8 cellular contexts compared by ENCODE assay signal in the genomic region with DNA sequence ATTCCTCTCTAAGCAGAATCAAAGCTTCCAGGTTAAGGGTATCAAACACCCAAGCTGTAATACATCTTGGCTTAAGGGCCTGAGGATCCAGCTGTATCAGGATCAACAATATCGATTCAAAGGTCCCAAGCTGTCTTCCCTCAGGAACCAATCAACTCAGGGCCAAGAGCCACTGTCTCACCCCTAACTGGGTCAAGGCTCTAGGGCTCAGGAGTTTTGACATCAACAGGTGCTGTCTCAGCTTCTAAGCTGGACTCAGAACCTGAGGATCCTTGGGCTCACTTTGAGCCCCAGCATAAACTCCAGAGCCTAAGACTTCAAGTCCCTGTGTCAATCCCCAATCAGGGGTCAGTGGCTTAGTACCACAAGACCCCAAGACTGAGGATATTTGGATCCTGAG. TPM values are rescaled to one million over a fixed set of nuclear protein-coding genes. Genes with fewer than 3 reads are reported as not detected.
DNase-seq lines count a peak whose midpoint lies in the region; ATAC-seq and TF ChIP-seq lines count a peak whose summit lies in the region.

No MANE protein-coding gene starts in this region.

- TF ChIP-seq CTCF in kidney epithelial cell (IDR thresholded peaks at IDR 0.05; ENCODE audit: insufficient read depth, low read length, poor library complexity, severe bottlenecking) (no peak), tibial artery (IDR thresholded peaks at IDR 0.05) (no peak)

- peaks cover 3 to 21% (median 14%) of the 10 kb centered on the region in 4 donors for H3K4me1 ChIP-seq in tibial artery

- peak overlapping the region; percentile 95 for H3K4me3 ChIP-seq in kidney epithelial cell (ENCODE audit: low read depth, low read length)
- peak overlapping the region; percentile 66 to 93 for H3K4me3 ChIP-seq in tibial artery

- no peak for ATAC-seq in activated T-cell treated with anti-CD3 and anti-CD28 coated beads, Interleukin-2, amount 50 U/mL, for 4 hours

- H3K27ac ChIP-seq in tibial artery, result peak overlapping the region in 1 of 2 donors; percentile 79

- H3K36me3 ChIP-seq in kidney epithelial cell (ENCODE audit: control insufficient read depth, insufficient read depth, low read length), result no peaks in the 10 kb centered on the region
- H3K36me3 ChIP-seq in tibial artery, result peaks cover 0 to 9% (median 9%) of the 10 kb centered on the region in 3 donors

- DNase-seq in activated T-cell treated with anti-CD3 and anti-CD28 coated beads, Interleukin-2, amount 50 U/mL, for 4 hours, result no peak
- no peak for DNase-seq in activated T-cell treated with anti-CD3 and anti-CD28 coated beads, Interleukin-2, amount 50 U/mL, for 1 hour
- DNase-seq in activated T-helper 2 cell treated with anti-CD3 and anti-CD28 coated beads, Interferon-gamma antibody, Interleukin-2, Interleukin-4, amounts not matched to agents 10 μg/mL and 5 μg/mL and 100 μg/mL, durations not matched to agents 14 hours and 24 hours and 36 hours (ENCODE audit: low spot score), result no peak
- DNase-seq in kidney epithelial cell (ENCODE audit: low read depth), result no peak
- DNase-seq in tibial artery, result no peak
- no peak for DNase-seq in NCI-H526 treated with DMSO at 0.1 percent for 48 hours (lab: John Stamatoyannopoulos, UW)
- no peak for DNase-seq in NOMO-1 (lab: John Stamatoyannopoulos, UW; ENCODE audit: unreplicated experiment in 2 of 2)
- no peak for DNase-seq in activated CD8-positive, alpha-beta memory T cell treated with anti-CD3 and anti-CD28 coated beads, Interleukin-2, amount 50 U/mL, for 4 hours

- H3K4me1 Mint-ChIP-seq in activated T-cell treated with anti-CD3 and anti-CD28 coated beads, Interleukin-2, amount 50 U/mL, for 4 hours (ENCODE audit: low read depth), result peaks cover 8% of the 10 kb centered on the region
- H3K4me1 Mint-ChIP-seq in activated T-helper 2 cell treated with anti-CD3 and anti-CD28 coated beads, Interferon-gamma antibody, Interleukin-2, Interleukin-4, amounts not matched to agents 10 μg/mL and 5 μg/mL and 100 μg/mL, durations not matched to agents 14 hours and 24 hours and 36 hours (ENCODE audit: low read depth), result peaks cover 3% of the 10 kb centered on the region

- intact Hi-C loops in activated T-helper 2 cell treated with anti-CD3 and anti-CD28 coated beads, Interferon-gamma antibody, Interleukin-2, Interleukin-4, amounts not matched to agents 10 μg/mL and 5 μg/mL and 100 μg/mL, durations not matched to agents 14 hours and 24 hours and 36 hours (cut with micrococcal nuclease), result no loop called here
- intact Hi-C loops in tibial artery (cut with DNase I; ENCODE audit: low total_unique reads), result no loop called here

- no peak overlapping the region for H3K27ac Mint-ChIP-seq in activated T-helper 2 cell treated with anti-CD3 and anti-CD28 coated beads, Interferon-gamma antibody, Interleukin-2, Interleukin-4, amounts not matched to agents 10 μg/mL and 5 μg/mL and 100 μg/mL, durations not matched to agents 14 hours and 24 hours and 36 hours

- H3K36me3 Mint-ChIP-seq in activated T-cell treated with anti-CD3 and anti-CD28 coated beads, Interleukin-2, amount 50 U/mL, for 4 hours (ENCODE audit: insufficient read depth), result peaks cover 5% of the 10 kb centered on the region
- peaks cover 12% of the 10 kb centered on the region for H3K36me3 Mint-ChIP-seq in activated T-helper 2 cell treated with anti-CD3 and anti-CD28 coated beads, Interferon-gamma antibody, Interleukin-2, Interleukin-4, amounts not matched to agents 10 μg/mL and 5 μg/mL and 100 μg/mL, durations not matched to agents 14 hours and 24 hours and 36 hours (ENCODE audit: low read depth)

- H3K9me3 Mint-ChIP-seq in activated T-cell treated with anti-CD3 and anti-CD28 coated beads, Interleukin-2, amount 50 U/mL, for 4 hours, result no peaks in the 10 kb centered on the region
- no peaks in the 10 kb centered on the region for H3K9me3 Mint-ChIP-seq in activated T-helper 2 cell treated with anti-CD3 and anti-CD28 coated beads, Interferon-gamma antibody, Interleukin-2, Interleukin-4, amounts not matched to agents 10 μg/mL and 5 μg/mL and 100 μg/mL, durations not matched to agents 14 hours and 24 hours and 36 hours

- H3K27me3 ChIP-seq in kidney epithelial cell (ENCODE audit: control insufficient read depth, insufficient read depth, low read length) (no peaks in the 10 kb centered on the region), tibial artery (no peaks in the 10 kb centered on the region)

- no peaks in the 10 kb centered on the region for H3K27me3 Mint-ChIP-seq in activated T-cell treated with anti-CD3 and anti-CD28 coated beads, Interleukin-2, amount 50 U/mL, for 4 hours (ENCODE audit: low read depth)
- no peaks in the 10 kb centered on the region for H3K27me3 Mint-ChIP-seq in activated T-helper 2 cell treated with anti-CD3 and anti-CD28 coated beads, Interferon-gamma antibody, Interleukin-2, Interleukin-4, amounts not matched to agents 10 μg/mL and 5 μg/mL and 100 μg/mL, durations not matched to agents 14 hours and 24 hours and 36 hours (ENCODE audit: low read depth)

- no peaks in the 10 kb centered on the region for H3K9me3 ChIP-seq in tibial artery

- peak overlapping the region; percentile 87 for H3K4me3 Mint-ChIP-seq in activated T-cell treated with anti-CD3 and anti-CD28 coated beads, Interleukin-2, amount 50 U/mL, for 4 hours
- H3K4me3 Mint-ChIP-seq in activated T-helper 2 cell treated with anti-CD3 and anti-CD28 coated beads, Interferon-gamma antibody, Interleukin-2, Interleukin-4, amounts not matched to agents 10 μg/mL and 5 μg/mL and 100 μg/mL, durations not matched to agents 14 hours and 24 hours and 36 hours (ENCODE audit: low read depth), result peak overlapping the region; percentile 74

RNA-seq across cellular contexts. Expression of a gene that starts 0.9 kb away (rescaled TPM):
- total RNA-seq in activated T-cell treated with anti-CD3 and anti-CD28 coated beads, Interleukin-2, amount 50 U/mL, for 4 hours, result 1 to 10 TPM; 7.9 to 9.9 (median 9.4) TPM
- 8.8 and 9.4 TPM in 2 replicates for total RNA-seq in activated T-helper 2 cell treated with anti-CD3 and anti-CD28 coated beads, Interferon-gamma antibody, Interleukin-2, Interleukin-4, amounts not matched to agents 10 μg/mL and 5 μg/mL and 100 μg/mL, durations not matched to agents 14 hours and 24 hours and 36 hours
- 19.0 and 20.7 TPM in 2 replicates for total RNA-seq in kidney epithelial cell

RNA-seq across cellular contexts. Expression of a gene that starts 7.7 kb away (rescaled TPM):
- total RNA-seq in activated T-cell treated with anti-CD3 and anti-CD28 coated beads, Interleukin-2, amount 50 U/mL, for 4 hours, result not detected
- total RNA-seq in activated T-helper 2 cell treated with anti-CD3 and anti-CD28 coated beads, Interferon-gamma antibody, Interleukin-2, Interleukin-4, amounts not matched to agents 10 μg/mL and 5 μg/mL and 100 μg/mL, durations not matched to agents 14 hours and 24 hours and 36 hours, result not detected in 2 replicates
- not detected in 2 replicates for total RNA-seq in kidney epithelial cell

RNA-seq across cellular contexts. Expression of a gene that starts 13.8 kb away (rescaled TPM):
- total RNA-seq in activated T-cell treated with anti-CD3 and anti-CD28 coated beads, Interleukin-2, amount 50 U/mL, for 4 hours, result 100 to 1,000 TPM; 129 to 137 (median 132) TPM
- total RNA-seq in activated T-helper 2 cell treated with anti-CD3 and anti-CD28 coated beads, Interferon-gamma antibody, Interleukin-2, Interleukin-4, amounts not matched to agents 10 μg/mL and 5 μg/mL and 100 μg/mL, durations not matched to agents 14 hours and 24 hours and 36 hours, result 122 and 134 TPM in 2 replicates
- 109 and 127 TPM in 2 replicates for total RNA-seq in kidney epithelial cell

RNA-seq across cellular contexts. Expression of a gene that starts 28.2 kb away (rescaled TPM):
- total RNA-seq in activated T-cell treated with anti-CD3 and anti-CD28 coated beads, Interleukin-2, amount 50 U/mL, for 4 hours, result 100 to 1,000 TPM; 223 to 236 (median 232) TPM
- total RNA-seq in activated T-helper 2 cell treated with anti-CD3 and anti-CD28 coated beads, Interferon-gamma antibody, Interleukin-2, Interleukin-4, amounts not matched to agents 10 μg/mL and 5 μg/mL and 100 μg/mL, durations not matched to agents 14 hours and 24 hours and 36 hours, result 109 and 112 TPM in 2 replicates
- total RNA-seq in kidney epithelial cell, result 27.1 and 40.2 TPM in 2 replicates

RNA-seq across cellular contexts. Expression of a gene that starts 28.9 kb away (rescaled TPM):
- total RNA-seq in activated T-cell treated with anti-CD3 and anti-CD28 coated beads, Interleukin-2, amount 50 U/mL, for 4 hours, result 10 to 100 TPM; 27.8 to 29.6 (median 28.3) TPM
- total RNA-seq in activated T-helper 2 cell treated with anti-CD3 and anti-CD28 coated beads, Interferon-gamma antibody, Interleukin-2, Interleukin-4, amounts not matched to agents 10 μg/mL and 5 μg/mL and 100 μg/mL, durations not matched to agents 14 hours and 24 hours and 36 hours, result 23.1 and 23.7 TPM in 2 replicates
- total RNA-seq in kidney epithelial cell, result 15.7 and 16.6 TPM in 2 replicates
